In the genomic region with DNA sequence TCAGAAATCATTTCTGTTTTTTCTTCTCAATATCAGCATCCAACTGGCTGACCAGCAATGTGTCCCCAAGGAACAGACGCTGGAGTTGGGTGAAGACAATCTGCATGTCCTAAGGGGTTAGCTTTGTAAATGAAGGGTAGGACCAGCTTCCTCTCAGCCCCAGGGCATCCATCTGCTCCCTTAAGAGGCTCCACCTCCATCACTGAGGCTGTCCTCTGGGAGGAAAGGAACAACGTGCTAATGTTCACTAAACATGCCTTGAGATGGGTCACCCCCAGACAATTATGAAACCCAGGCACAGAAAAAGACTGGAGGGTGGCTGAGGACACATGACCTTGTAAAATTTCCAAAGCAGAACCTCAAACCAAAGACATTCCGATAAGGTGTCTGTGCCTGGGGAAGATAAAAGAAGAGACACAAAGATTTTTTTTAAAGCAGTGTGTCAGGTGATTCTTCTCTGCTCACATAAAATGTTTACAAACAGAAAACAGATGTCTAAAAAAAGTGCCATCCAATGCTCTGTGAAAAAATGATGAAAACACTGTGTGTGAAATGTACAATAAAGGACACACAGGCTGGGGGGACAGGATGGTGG, we compare ENCODE assay signal across 7 cellular contexts. TPM values are rescaled to one million over a fixed set of nuclear protein-coding genes. Genes with fewer than 3 reads are reported as not detected.
DNase-seq lines count a peak whose midpoint lies in the region; ATAC-seq and TF ChIP-seq lines count a peak whose summit lies in the region.

No MANE protein-coding gene starts in this region.

- TF ChIP-seq CTCF in foreskin keratinocyte (conservative IDR thresholded peaks at IDR 0.05) = no peak
- TF ChIP-seq CTCF in smooth muscle cell (IDR thresholded peaks at IDR 0.05; ENCODE audit: borderline replicate concordance, insufficient read depth, poor library complexity, severe bottlenecking) = no peak

- DNase-seq in HAP-1 (ENCODE audit: low spot score in 2 of 2) (peak in 1 of 2 experiments; percentile 23), T-helper 17 cell (no peak), foreskin keratinocyte (peak; percentile 15 to 28), smooth muscle cell (lab: John Stamatoyannopoulos, UW; ENCODE audit: unreplicated experiment) (no peak), NCI-H1694 treated with DMSO at 0.1 percent for 48 hours (lab: John Stamatoyannopoulos, UW) (no peak)

- H3K79me2 ChIP-seq in smooth muscle cell (ENCODE audit: low read depth) = peaks cover 59% of the 10 kb centered on the region

- peaks cover 49% of the 10 kb centered on the region for H3K4me1 Mint-ChIP-seq in T-helper 17 cell

- H3F3A ChIP-seq in smooth muscle cell (ENCODE audit: low read depth) = no peaks in the 10 kb centered on the region

- H3K9ac ChIP-seq in smooth muscle cell (ENCODE audit: low read depth) = no peak overlapping the region

- 23% methylated on average over 3 of the region's 3 CpGs for WGBS in smooth muscle cell (ENCODE audit: low lambda C conversion rate)

- H3K4me2 ChIP-seq in smooth muscle cell = peak overlapping the region; percentile 85

- H3K36me3 Mint-ChIP-seq in T-helper 17 cell (ENCODE audit: low read depth) = peaks cover 4% of the 10 kb centered on the region

- no peaks in the 10 kb centered on the region; the same call in 1 of the 2 replicates for H3K9me3 ChIP-seq in HAP-1
- H3K9me3 ChIP-seq in T-helper 17 cell (ENCODE audit: control insufficient read depth, low read length, poor library complexity, severe bottlenecking) = no peaks in the 10 kb centered on the region
- H3K9me3 ChIP-seq in smooth muscle cell (replicated peaks; ENCODE audit: low read depth) = no peaks in the 10 kb centered on the region

- H3K27ac Mint-ChIP-seq in T-helper 17 cell = peak overlapping the region; percentile 80

- H3K4me1 ChIP-seq in HAP-1 = 0 out of 2 replicates have a peak, but pooled peaks cover 3% of the 10 kb centered on the region
- H3K4me1 ChIP-seq in foreskin keratinocyte = peaks cover 3% of the 10 kb centered on the region
- H3K4me1 ChIP-seq in smooth muscle cell (ENCODE audit: low read depth) = peaks cover 14% of the 10 kb centered on the region

- peaks cover 22% of the 10 kb centered on the region for H4K20me1 ChIP-seq in smooth muscle cell (ENCODE audit: low read depth)

- H3K27ac ChIP-seq in foreskin keratinocyte = no peak overlapping the region
- H3K27ac ChIP-seq in smooth muscle cell (ENCODE audit: low read depth) = no peak overlapping the region

- no peak overlapping the region for H2AFZ ChIP-seq in smooth muscle cell (ENCODE audit: low read depth)

- H3K36me3 ChIP-seq in HAP-1 (replicated peaks) = no peaks in the 10 kb centered on the region; the same call in none of the 2 replicates
- no peaks in the 10 kb centered on the region for H3K36me3 ChIP-seq in smooth muscle cell (ENCODE audit: low read depth)

- H3K27me3 ChIP-seq in HAP-1 (ENCODE audit: low read depth) (no peaks in the 10 kb centered on the region), foreskin keratinocyte (no peaks in the 10 kb centered on the region), smooth muscle cell (ENCODE audit: low read depth) (no peaks in the 10 kb centered on the region)

- ATAC-seq in T-helper 17 cell = no peak
- ATAC-seq in foreskin keratinocyte = no peak
- no peak for ATAC-seq in GM21390 (IDR thresholded peaks at IDR 0.05; ENCODE audit: unreplicated experiment)
- ATAC-seq in HG02642 (IDR thresholded peaks at IDR 0.05; ENCODE audit: poor library complexity, unreplicated experiment) = no peak

- H3K27me3 Mint-ChIP-seq in T-helper 17 cell = no peaks in the 10 kb centered on the region

- H3K4me3 Mint-ChIP-seq in T-helper 17 cell = peak overlapping the region; percentile 97

- H3K4me3 ChIP-seq in HAP-1 (peak overlapping the region; percentile 85), smooth muscle cell (peak overlapping the region; percentile 89)

- in situ Hi-C loops in HAP-1 (cut with MboI; ENCODE audit: low sequenced_read_pairs) = no loop called here

RNA-seq across cellular contexts. Expression of gene ZNF124, which starts 37.6 kb away (rescaled TPM):
- total RNA-seq in T-helper 17 cell (10 to 100 TPM; 12.0 to 16.7 TPM), foreskin keratinocyte (14.9 and 15.1 TPM in 2 replicates), smooth muscle cell (47.2 and 70.3 TPM in 2 replicates)
- polyA plus RNA-seq in foreskin keratinocyte (1.5 and 1.9 TPM in 2 replicates), smooth muscle cell (4.2 and 6.3 TPM in 2 replicates)

RNA-seq across cellular contexts. Expression of gene VN1R5, which starts 46.5 kb away (rescaled TPM):
- total RNA-seq in T-helper 17 cell (not detected), foreskin keratinocyte (not detected in 2 replicates), smooth muscle cell (not detected in 2 replicates)
- polyA plus RNA-seq in foreskin keratinocyte (not detected in 2 replicates), smooth muscle cell (not detected in 2 replicates)

Comparison
In these comparisons a context has a peak if more than half of its experiments do, and no peak if none do; other contexts are left out.
1. DNase-seq: peak in foreskin keratinocyte (2 of 2); none in T-helper 17 cell (0 of 3), smooth muscle cell (single experiment) and NCI-H1694 treated with DMSO at 0.1 percent for 48 hours (single experiment).